In genomic region chr20:4854502-4854901, GRCh38 we compare ENCODE assay signal across 30 cellular contexts. TPM values are rescaled to one million over a fixed set of nuclear protein-coding genes. Genes with fewer than 3 reads are reported as not detected.
"Had no signal": no experiment of that assay in that cellular context is flagged by ENCODE, and none has a peak within 500 bp of the region (broad histone marks: within the 10 kb centered on the region; RNA-seq: fewer than 3 reads in every experiment).

No MANE protein-coding gene starts in this region.

- H3K4me3 ChIP-seq: ascending aorta, breast epithelium, cardiac muscle cell, coronary artery, esophagus muscularis mucosa, gastrocnemius medialis, heart left ventricle had no signal

- H3K4me1 ChIP-seq: ascending aorta, breast epithelium, foreskin keratinocyte, gastrocnemius medialis had no signal

- H3K4me1 Mint-ChIP-seq: activated naive CD4-positive, alpha-beta T cell treated with anti-CD3 and anti-CD28 coated beads, Interleukin-2, amount 50 U/mL, for 24 hours; brain; T-helper 17 cell; WTC11 had no signal

- DNase-seq: activated CD4-positive, alpha-beta T cell treated with anti-CD3 and anti-CD28 coated beads for 48 hours; activated CD4-positive, alpha-beta T cell treated with anti-CD3 and anti-CD28 coated beads, Interleukin-2, amount 50 U/mL, for 1 hour; activated CD4-positive, alpha-beta T cell treated with anti-CD3 and anti-CD28 coated beads, Interleukin-2, amount 50 U/mL, for 48 hours; activated CD8-positive, alpha-beta T cell treated with anti-CD3 and anti-CD28 coated beads for 36 hours; activated gamma-delta T cell; activated naive CD4-positive, alpha-beta T cell; activated naive CD8-positive, alpha-beta T cell treated with anti-CD3 and anti-CD28 coated beads for 36 hours; activated T-cell treated with anti-CD3 and anti-CD28 coated beads, Interleukin-2, amount 50 U/mL, for 48 hours; central memory CD4-positive, alpha-beta T cell; dermis blood vessel endothelial cell; effector CD4-positive, alpha-beta T cell; effector memory CD8-positive, alpha-beta T cell; erythroblast; foreskin keratinocyte; gastrocnemius medialis; glutamatergic neuron; heart left ventricle; T-helper 1 cell; T-helper 17 cell; T1000 had no signal

- H3K36me3 ChIP-seq: breast epithelium had no signal

- H3K9me3 ChIP-seq: ascending aorta, breast epithelium, esophagus muscularis mucosa, gastrocnemius medialis, heart left ventricle had no signal

- ATAC-seq: activated CD4-positive, CD25-positive, alpha-beta regulatory T cell treated with anti-CD3 and anti-CD28 coated beads, Interleukin-2, amount 50 U/mL, for 24 hours; activated CD8-positive, alpha-beta T cell treated with anti-CD3 and anti-CD28 coated beads for 36 hours; effector memory CD8-positive, alpha-beta T cell; foreskin keratinocyte; gastrocnemius medialis; heart left ventricle; T-helper 17 cell; WTC11 had no signal

- H3K27ac ChIP-seq: ascending aorta, breast epithelium, cardiac muscle cell, coronary artery, esophagus muscularis mucosa, foreskin keratinocyte, gastrocnemius medialis had no signal

- H3K27ac Mint-ChIP-seq: activated CD8-positive, alpha-beta T cell treated with anti-CD3 and anti-CD28 coated beads for 36 hours; activated naive CD4-positive, alpha-beta T cell treated with anti-CD3 and anti-CD28 coated beads, Interleukin-2, amount 50 U/mL, for 24 hours; activated naive CD8-positive, alpha-beta T cell treated with anti-CD3 and anti-CD28 coated beads for 36 hours; brain; T-helper 2 cell treated with Interferon-gamma antibody and Interleukin-4, amounts not matched to agents 5 μg/mL and 100 μg/mL, for 36 hours; WTC11 had no signal

- H3K27me3 ChIP-seq: ascending aorta, breast epithelium, cardiac muscle cell, esophagus muscularis mucosa, foreskin keratinocyte, gastrocnemius medialis, heart left ventricle had no signal

- H3K27me3 Mint-ChIP-seq: activated CD8-positive, alpha-beta T cell treated with anti-CD3 and anti-CD28 coated beads for 36 hours; activated naive CD4-positive, alpha-beta T cell treated with anti-CD3 and anti-CD28 coated beads, Interleukin-2, amount 50 U/mL, for 24 hours; activated naive CD8-positive, alpha-beta T cell treated with anti-CD3 and anti-CD28 coated beads for 36 hours; effector memory CD8-positive, alpha-beta T cell; T-helper 17 cell had no signal

- H3K9me3 Mint-ChIP-seq: activated CD8-positive, alpha-beta T cell treated with anti-CD3 and anti-CD28 coated beads for 36 hours; activated naive CD4-positive, alpha-beta T cell treated with anti-CD3 and anti-CD28 coated beads, Interleukin-2, amount 50 U/mL, for 24 hours; activated naive CD8-positive, alpha-beta T cell treated with anti-CD3 and anti-CD28 coated beads for 36 hours; brain; effector memory CD8-positive, alpha-beta T cell; T-helper 2 cell treated with Interferon-gamma antibody and Interleukin-4, amounts not matched to agents 5 μg/mL and 100 μg/mL, for 36 hours; WTC11 had no signal

- H3K4me3 Mint-ChIP-seq: activated CD8-positive, alpha-beta T cell treated with anti-CD3 and anti-CD28 coated beads for 36 hours; activated naive CD4-positive, alpha-beta T cell treated with anti-CD3 and anti-CD28 coated beads, Interleukin-2, amount 50 U/mL, for 24 hours; activated naive CD8-positive, alpha-beta T cell treated with anti-CD3 and anti-CD28 coated beads for 36 hours; brain; effector memory CD8-positive, alpha-beta T cell; T-helper 2 cell treated with Interferon-gamma antibody and Interleukin-4, amounts not matched to agents 5 μg/mL and 100 μg/mL, for 36 hours; WTC11 had no signal

RNA-seq across cellular contexts. Expression of gene RASSF2, which starts 31.1 kb away (rescaled TPM):
- total RNA-seq: foreskin keratinocyte had no signal
- polyA plus RNA-seq: foreskin keratinocyte had no signal
